In the genomic region with DNA sequence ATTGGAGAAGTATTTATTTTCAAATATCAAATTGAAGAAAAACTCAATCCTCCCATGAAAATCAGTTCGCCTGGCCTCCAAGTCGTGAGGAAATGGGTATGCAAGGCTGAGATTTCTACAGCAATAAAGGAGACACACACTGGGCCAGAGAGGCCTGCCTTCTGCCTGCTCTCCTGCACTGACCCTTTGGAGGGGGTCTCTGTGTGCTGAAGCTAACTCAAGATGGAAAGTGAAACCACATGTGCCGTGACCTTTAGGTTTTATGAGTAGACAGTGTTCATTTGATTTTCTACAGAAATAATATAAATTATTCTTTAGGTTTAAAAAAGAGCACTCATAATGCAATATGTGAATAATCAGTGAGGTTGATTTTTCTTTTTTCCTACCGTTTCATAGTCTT, we compare ENCODE assay signal across 31 cellular contexts. TPM values are rescaled to one million over a fixed set of nuclear protein-coding genes. Genes with fewer than 3 reads are reported as not detected.
"Had no signal": no experiment of that assay in that cellular context is flagged by ENCODE, and none has a peak within 500 bp of the region (broad histone marks: within the 10 kb centered on the region; RNA-seq: fewer than 3 reads in every experiment).

No MANE protein-coding gene starts in this region.

- H3K9me3 Mint-ChIP-seq: activated B cell treated with CpG ODN at 0.5 μM for 24 hours; activated CD4-positive, alpha-beta T cell treated with anti-CD3 and anti-CD28 coated beads, Interleukin-2, amount 10 ng/mL, durations not matched to agents 7 days and 5 days; activated naive CD4-positive, alpha-beta T cell treated with anti-CD3 and anti-CD28 coated beads for 36 hours; activated naive CD4-positive, alpha-beta T cell treated with anti-CD3 and anti-CD28 coated beads, Interleukin-2, amount 50 U/mL, for 24 hours; activated naive CD8-positive, alpha-beta T cell treated with anti-CD3 and anti-CD28 coated beads, Interleukin-2, amount 10 ng/mL, durations not matched to agents 7 days and 5 days; activated T-cell treated with anti-CD3 and anti-CD28 coated beads, Interleukin-2, amount 50 U/mL, for 4 hours; activated T-helper 2 cell treated with anti-CD3 and anti-CD28 coated beads, Interferon-gamma antibody, Interleukin-2, Interleukin-4, amounts not matched to agents 10 μg/mL and 5 μg/mL and 100 μg/mL, durations not matched to agents 14 hours and 24 hours and 36 hours; central memory CD8-positive, alpha-beta T cell; dendritic cell treated with granulocyte-macrophage colony-stimulating factor and Interleukin-4, amounts not matched to agents 40 ng/mL and 50 ng/mL, for 4 days; endodermal cell had no signal

- H3K27ac ChIP-seq: brain microvascular endothelial cell, coronary artery, dorsolateral prefrontal cortex, WERI-Rb-1 had no signal

- H3K4me3 Mint-ChIP-seq: activated B cell treated with CpG ODN at 0.5 μM for 24 hours; activated CD4-positive, alpha-beta T cell treated with anti-CD3 and anti-CD28 coated beads, Interleukin-2, amount 10 ng/mL, durations not matched to agents 7 days and 5 days; activated naive CD4-positive, alpha-beta T cell treated with anti-CD3 and anti-CD28 coated beads for 36 hours; activated naive CD4-positive, alpha-beta T cell treated with anti-CD3 and anti-CD28 coated beads, Interleukin-2, amount 50 U/mL, for 24 hours; activated naive CD8-positive, alpha-beta T cell treated with anti-CD3 and anti-CD28 coated beads, Interleukin-2, amount 10 ng/mL, durations not matched to agents 7 days and 5 days; activated T-cell treated with anti-CD3 and anti-CD28 coated beads, Interleukin-2, amount 50 U/mL, for 4 hours; central memory CD8-positive, alpha-beta T cell; dendritic cell treated with granulocyte-macrophage colony-stimulating factor and Interleukin-4, amounts not matched to agents 40 ng/mL and 50 ng/mL, for 4 days; endodermal cell had no signal

- H3K27me3 ChIP-seq: brain microvascular endothelial cell, dorsolateral prefrontal cortex had no signal

- H3K4me3 ChIP-seq: coronary artery, dorsolateral prefrontal cortex had no signal

- H3K4me1 Mint-ChIP-seq: activated B cell treated with CpG ODN at 0.5 μM for 24 hours had no signal

- ATAC-seq: activated T-cell treated with anti-CD3 and anti-CD28 coated beads, Interleukin-2, amount 50 U/mL, for 4 hours; esophagus mucosa had no signal

- FAIRE-seq: astrocyte, bronchial epithelial cell, frontal cortex had no signal

- H3K27me3 Mint-ChIP-seq: activated B cell treated with CpG ODN at 0.5 μM for 24 hours; activated CD4-positive, alpha-beta T cell treated with anti-CD3 and anti-CD28 coated beads, Interleukin-2, amount 10 ng/mL, durations not matched to agents 7 days and 5 days; activated naive CD4-positive, alpha-beta T cell treated with anti-CD3 and anti-CD28 coated beads, Interleukin-2, amount 50 U/mL, for 24 hours; activated naive CD8-positive, alpha-beta T cell treated with anti-CD3 and anti-CD28 coated beads, Interleukin-2, amount 10 ng/mL, durations not matched to agents 7 days and 5 days; central memory CD8-positive, alpha-beta T cell; dendritic cell treated with granulocyte-macrophage colony-stimulating factor and Interleukin-4, amounts not matched to agents 40 ng/mL and 50 ng/mL, for 4 days had no signal

- H3K27ac Mint-ChIP-seq: activated B cell treated with CpG ODN at 0.5 μM for 24 hours; activated CD4-positive, alpha-beta T cell treated with anti-CD3 and anti-CD28 coated beads, Interleukin-2, amount 10 ng/mL, durations not matched to agents 7 days and 5 days; activated naive CD4-positive, alpha-beta T cell treated with anti-CD3 and anti-CD28 coated beads, Interleukin-2, amount 50 U/mL, for 24 hours; activated naive CD8-positive, alpha-beta T cell treated with anti-CD3 and anti-CD28 coated beads, Interleukin-2, amount 10 ng/mL, durations not matched to agents 7 days and 5 days; activated T-helper 2 cell treated with anti-CD3 and anti-CD28 coated beads, Interferon-gamma antibody, Interleukin-2, Interleukin-4, amounts not matched to agents 10 μg/mL and 5 μg/mL and 100 μg/mL, durations not matched to agents 14 hours and 24 hours and 36 hours; dendritic cell treated with granulocyte-macrophage colony-stimulating factor and Interleukin-4, amounts not matched to agents 40 ng/mL and 50 ng/mL, for 4 days; endodermal cell had no signal

- DNase-seq: activated B cell treated with CpG ODN at 0.5 μM for 24 hours; activated CD4-positive, alpha-beta T cell treated with anti-CD3 and anti-CD28 coated beads, Interleukin-2, amount 10 ng/mL, durations not matched to agents 7 days and 5 days; activated CD4-positive, alpha-beta T cell treated with anti-CD3 and anti-CD28 coated beads, Interleukin-2, amount 50 U/mL, for 4 hours; activated CD8-positive, alpha-beta memory T cell treated with anti-CD3 and anti-CD28 coated beads for 24 hours; activated effector memory CD4-positive, alpha-beta T cell treated with anti-CD3 and anti-CD28 coated beads, Interleukin-2, amount 50 U/mL, for 16 hours; activated naive CD4-positive, alpha-beta T cell treated with anti-CD3 and anti-CD28 coated beads for 36 hours; activated naive CD8-positive, alpha-beta T cell treated with anti-CD3 and anti-CD28 coated beads, Interleukin-2, amount 10 ng/mL, durations not matched to agents 7 days and 5 days; activated T-cell treated with anti-CD3 and anti-CD28 coated beads, Interleukin-2, amount 50 U/mL, for 4 hours; amniotic stem cell; anterior cingulate cortex; brain microvascular endothelial cell; dorsolateral prefrontal cortex; effector memory CD4-positive, alpha-beta T cell; endodermal cell; foreskin fibroblast; head of caudate nucleus; hippocampal formation; T-helper 9 cell; WERI-Rb-1 had no signal

RNA-seq across cellular contexts. Expression of gene SLC22A13, which starts 11.9 kb away (rescaled TPM):
- total RNA-seq: activated naive CD4-positive, alpha-beta T cell treated with anti-CD3 and anti-CD28 coated beads for 36 hours; epithelial cell of proximal tubule had no signal

RNA-seq across cellular contexts. Expression of gene SLC22A14, which starts 28.4 kb away (rescaled TPM):
- total RNA-seq: activated CD4-positive, alpha-beta T cell treated with anti-CD3 and anti-CD28 coated beads, Interleukin-2, amount 10 ng/mL, durations not matched to agents 7 days and 5 days; activated naive CD4-positive, alpha-beta T cell treated with anti-CD3 and anti-CD28 coated beads for 36 hours; activated T-cell treated with anti-CD3 and anti-CD28 coated beads, Interleukin-2, amount 50 U/mL, for 4 hours; activated T-helper 2 cell treated with anti-CD3 and anti-CD28 coated beads, Interferon-gamma antibody, Interleukin-2, Interleukin-4, amounts not matched to agents 10 μg/mL and 5 μg/mL and 100 μg/mL, durations not matched to agents 14 hours and 24 hours and 36 hours; epithelial cell of proximal tubule; T-helper 1 cell treated with Interleukin-12 subunit alpha and Interleukin-12 subunit beta and Interleukin-4 antibody, amounts not matched to agents 30 ng/mL and 1 ng/mL, for 36 hours; T-helper 2 cell treated with Interferon-gamma antibody and Interleukin-4, amounts not matched to agents 100 ng/mL and 5 ng/mL, for 36 hours had no signal
